Comparison of ENCODE assay signal across 26 cellular contexts in genomic region chr4:44553143-44553542, GRCh38.
"Had no signal": no experiment of that assay in that cellular context is flagged by ENCODE, and none has a peak within 500 bp of the region (broad histone marks: within the 10 kb centered on the region; RNA-seq: fewer than 3 reads in every experiment).

No MANE protein-coding gene starts in this region.

- ATAC-seq: heart right ventricle; left lobe of liver; natural killer cell; pancreas; right lobe of liver; stimulated activated naive CD8-positive, alpha-beta T cell treated with anti-CD3 and anti-CD28 coated beads, Interleukin-15, amount 100 ng/mL, for 72 hours; upper lobe of right lung had no signal

- H3K36me3 ChIP-seq: colonic mucosa, esophagus muscularis mucosa, heart right ventricle, neutrophil, pancreas, right lobe of liver, suprapubic skin, transverse colon, upper lobe of right lung, uterus had no signal

- H3K27me3 ChIP-seq: colonic mucosa, esophagus muscularis mucosa, heart right ventricle, neutrophil, pancreas, right lobe of liver, suprapubic skin, transverse colon, upper lobe of right lung, uterus had no signal

- H3K27ac ChIP-seq: colonic mucosa, esophagus muscularis mucosa, heart right ventricle, neutrophil, pancreas, right lobe of liver, suprapubic skin, transverse colon, upper lobe of right lung, uterus had no signal

- FAIRE-seq: pancreas, small intestine had no signal

- DNase-seq: colonic mucosa; effector CD8-positive, alpha-beta T cell; endodermal cell; foreskin melanocyte; glutamatergic neuron; heart right ventricle; hippocampal formation; immature natural killer cell; islet precursor cell; natural killer cell; pancreas; right lobe of liver; small intestine; stimulated activated CD4-positive, alpha-beta T cell treated with anti-CD3 and anti-CD28 coated beads, Interleukin-15, amount 100 ng/mL, for 24 hours; stimulated activated CD4-positive, alpha-beta T cell treated with anti-CD3 and anti-CD28 coated beads, Interleukin-2, amount 100 ng/mL, for 48 hours; stimulated activated CD8-positive, alpha-beta memory T cell treated with anti-CD3 and anti-CD28 coated beads, Interleukin-4, amount 100 ng/mL, for 48 hours; stimulated activated naive CD4-positive, alpha-beta T cell; stimulated activated naive CD8-positive, alpha-beta T cell treated with anti-CD3 and anti-CD28 coated beads, Interleukin-15, amount 100 ng/mL, for 72 hours; transverse colon; upper lobe of right lung; uterus had no signal

- H3K4me1 ChIP-seq: colonic mucosa, esophagus muscularis mucosa, heart right ventricle, pancreas, right lobe of liver, suprapubic skin, transverse colon, upper lobe of right lung, uterus had no signal

- H3K9me3 ChIP-seq: colonic mucosa, esophagus muscularis mucosa, heart right ventricle, neutrophil, pancreas, right lobe of liver, suprapubic skin, transverse colon, upper lobe of right lung, uterus had no signal

- H3K4me3 ChIP-seq: colonic mucosa, esophagus muscularis mucosa, heart right ventricle, lung, pancreas, right lobe of liver, suprapubic skin, transverse colon, upper lobe of right lung, uterus had no signal
